Comparison of ENCODE assay signal across 15 cellular contexts in genomic region chr11:8337396-8337795, GRCh38.
A peak's percentile ranks its signal among the peaks of the same experiment; 100 is the strongest.
DNase-seq lines count a peak whose midpoint lies in the region; ATAC-seq and TF ChIP-seq lines count a peak whose summit lies in the region.
"Had no signal": no experiment of that assay in that cellular context is flagged by ENCODE, and none has a peak within 500 bp of the region (broad histone marks: within the 10 kb centered on the region; RNA-seq: fewer than 3 reads in every experiment).

No MANE protein-coding gene starts in this region.

- no peak for TF ChIP-seq CTCF in GM23338 (conservative IDR thresholded peaks at IDR 0.05; ENCODE audit: low read depth in 2 of 2)
- no peak for TF ChIP-seq CTCF in PC-9 (conservative IDR thresholded peaks at IDR 0.05)
- no peak for TF ChIP-seq CTCF in neural progenitor cell (IDR thresholded peaks at IDR 0.05)

- H3K9me2 ChIP-seq in GM23338 (ENCODE audit: insufficient read depth), result no peaks in the 10 kb centered on the region
- no peaks in the 10 kb centered on the region for H3K9me2 ChIP-seq in PC-9 (ENCODE audit: insufficient read depth)

- POLR2A ChIA-PET in PC-9 (lab: Charles Lee; ENCODE audit: unreplicated experiment), result no interaction called here

- H3K9me3 ChIP-seq in PC-9 (ENCODE audit: insufficient read depth, low read depth) (no peaks in the 10 kb centered on the region), neural progenitor cell (ENCODE audit: low read depth) (no peaks in the 10 kb centered on the region), thymus (ENCODE audit: control insufficient read depth) (no peaks in the 10 kb centered on the region)
- H3K9me3 ChIP-seq: BE2C, HAP-1 had no signal

- ATAC-seq in GM23338, result no peak
- no peak for ATAC-seq in activated T-cell treated with anti-CD3 and anti-CD28 coated beads, Interleukin-2, amount 50 U/mL, for 4 hours
- ATAC-seq in activated naive CD4-positive, alpha-beta T cell treated with anti-CD3 and anti-CD28 coated beads, Interleukin-2, amount 50 U/mL, for 72 hours, result no peak

- H3K4me1 ChIP-seq in GM23338 (ENCODE audit: insufficient read depth) (peaks cover 4% of the 10 kb centered on the region; the same call in 1 of the 2 replicates), PC-9 (replicated peaks; ENCODE audit: insufficient read depth) (peaks cover 58% of the 10 kb centered on the region), neural progenitor cell (peaks cover 43% of the 10 kb centered on the region), thymus (ENCODE audit: control insufficient read depth, insufficient read depth, low read length) (no peaks in the 10 kb centered on the region)
- H3K4me1 ChIP-seq: BE2C had no signal

- BruUV-seq in PC-9 (replicated peaks; lab: Mats Ljungman, UMichigan), result no TSS peak

- no peaks in the 10 kb centered on the region for H3K36me3 ChIP-seq in GM23338 (ENCODE audit: insufficient read depth)
- no peaks in the 10 kb centered on the region for H3K36me3 ChIP-seq in PC-9 (ENCODE audit: low read depth)
- no peaks in the 10 kb centered on the region for H3K36me3 ChIP-seq in neural progenitor cell
- H3K36me3 ChIP-seq in thymus (ENCODE audit: control insufficient read depth, insufficient read depth), result no peaks in the 10 kb centered on the region
- H3K36me3 ChIP-seq: BE2C, HAP-1 had no signal

- H3K27ac Mint-ChIP-seq in GM23338 (no peak overlapping the region), neural progenitor cell (peak overlapping the region; percentile 76)
- no peak overlapping the region for H3K27ac Mint-ChIP-seq in activated naive CD4-positive, alpha-beta T cell treated with anti-CD3 and anti-CD28 coated beads, Interleukin-2, amount 50 U/mL, for 72 hours
- H3K27ac Mint-ChIP-seq: CD14-positive monocyte had no signal

- no peaks in the 10 kb centered on the region for H4K20me1 ChIP-seq in GM23338 (replicated peaks; ENCODE audit: insufficient read depth)
- no peaks in the 10 kb centered on the region for H4K20me1 ChIP-seq in PC-9 (ENCODE audit: insufficient read depth)
- peaks cover 14% of the 10 kb centered on the region for H4K20me1 ChIP-seq in neural progenitor cell (ENCODE audit: low read depth)

- H3K4me3 ChIP-seq in GM23338 (no peak overlapping the region), PC-9 (no peak overlapping the region), neural progenitor cell (no peak overlapping the region), thymus (ENCODE audit: low read length) (no peak overlapping the region)
- H3K4me3 ChIP-seq: HAP-1 had no signal

- no peaks in the 10 kb centered on the region for H3K27me3 ChIP-seq in GM23338 (ENCODE audit: insufficient read depth)
- H3K27me3 ChIP-seq in PC-9 (ENCODE audit: insufficient read depth, low read depth), result no peaks in the 10 kb centered on the region
- no peaks in the 10 kb centered on the region for H3K27me3 ChIP-seq in neural progenitor cell
- H3K27me3 ChIP-seq in thymus (ENCODE audit: control insufficient read depth, insufficient read depth), result no peaks in the 10 kb centered on the region
- H3K27me3 ChIP-seq: BE2C had no signal

- no peaks in the 10 kb centered on the region; the same call in 2 of the 3 replicates for H3K9me3 Mint-ChIP-seq in GM23338
- H3K9me3 Mint-ChIP-seq in neural progenitor cell, result no peaks in the 10 kb centered on the region
- H3K9me3 Mint-ChIP-seq in activated T-cell treated with anti-CD3 and anti-CD28 coated beads, Interleukin-2, amount 50 U/mL, for 4 hours, result no peaks in the 10 kb centered on the region
- no peaks in the 10 kb centered on the region for H3K9me3 Mint-ChIP-seq in activated naive CD4-positive, alpha-beta T cell treated with anti-CD3 and anti-CD28 coated beads, Interleukin-2, amount 50 U/mL, for 72 hours
- H3K9me3 Mint-ChIP-seq: CD14-positive monocyte; CD4-positive, alpha-beta memory T cell had no signal

- H3K27ac ChIP-seq in GM23338 (ENCODE audit: low read depth) (no peak overlapping the region), PC-9 (no peak overlapping the region), neural progenitor cell (no peak overlapping the region), thymus (ENCODE audit: low read depth) (peak overlapping the region; percentile 2)
- H3K27ac ChIP-seq: HL-60 had no signal

- H3K4me3 Mint-ChIP-seq in GM23338 (no peak overlapping the region), neural progenitor cell (peak overlapping the region; percentile 24)
- no peak overlapping the region for H3K4me3 Mint-ChIP-seq in activated T-cell treated with anti-CD3 and anti-CD28 coated beads, Interleukin-2, amount 50 U/mL, for 4 hours
- H3K4me3 Mint-ChIP-seq: CD4-positive, alpha-beta memory T cell had no signal

- no peaks in the 10 kb centered on the region for H3K36me3 Mint-ChIP-seq in GM23338 (ENCODE audit: low read depth)
- H3K36me3 Mint-ChIP-seq in neural progenitor cell, result no peaks in the 10 kb centered on the region
- no peaks in the 10 kb centered on the region for H3K36me3 Mint-ChIP-seq in activated T-cell treated with anti-CD3 and anti-CD28 coated beads, Interleukin-2, amount 50 U/mL, for 4 hours (ENCODE audit: insufficient read depth)
- no peaks in the 10 kb centered on the region for H3K36me3 Mint-ChIP-seq in activated naive CD4-positive, alpha-beta T cell treated with anti-CD3 and anti-CD28 coated beads, Interleukin-2, amount 50 U/mL, for 72 hours
- H3K36me3 Mint-ChIP-seq: CD14-positive monocyte; CD4-positive, alpha-beta memory T cell had no signal

- H3K4me1 Mint-ChIP-seq in GM23338 (peaks cover 32% of the 10 kb centered on the region), neural progenitor cell (peaks cover 79% of the 10 kb centered on the region)
- no peaks in the 10 kb centered on the region for H3K4me1 Mint-ChIP-seq in activated T-cell treated with anti-CD3 and anti-CD28 coated beads, Interleukin-2, amount 50 U/mL, for 4 hours (ENCODE audit: low read depth)
- H3K4me1 Mint-ChIP-seq: CD4-positive, alpha-beta memory T cell had no signal

- H3K79me2 ChIP-seq in GM23338 (replicated peaks; ENCODE audit: insufficient read depth) (no peaks in the 10 kb centered on the region), PC-9 (ENCODE audit: low read depth) (no peaks in the 10 kb centered on the region), neural progenitor cell (ENCODE audit: low read depth) (no peaks in the 10 kb centered on the region)

- no peak for DNase-seq in GM23338 (ENCODE audit: low spot score)
- no peak for DNase-seq in PC-9
- no peak for DNase-seq in neural progenitor cell (ENCODE audit: low spot score)
- no peak for DNase-seq in activated T-cell treated with anti-CD3 and anti-CD28 coated beads, Interleukin-2, amount 50 U/mL, for 4 hours
- DNase-seq in activated naive CD4-positive, alpha-beta T cell treated with anti-CD3 and anti-CD28 coated beads, Interleukin-2, amount 50 U/mL, for 72 hours (ENCODE audit: low spot score in 2 of 2), result no peak
- DNase-seq in T-helper 9 cell, result no peak
- DNase-seq: CD4-positive, alpha-beta memory T cell; DMS153; DMS79; GDM1 had no signal

- H3K4me2 ChIP-seq in GM23338 (no peak overlapping the region), PC-9 (peak overlapping the region; percentile 67), neural progenitor cell (no peak overlapping the region)

- H3K27me3 Mint-ChIP-seq in GM23338 (ENCODE audit: insufficient read depth, low read depth, poor library complexity) (peaks cover 14% of the 10 kb centered on the region), neural progenitor cell (ENCODE audit: insufficient read depth, low read depth) (peaks cover 17% of the 10 kb centered on the region)
- H3K27me3 Mint-ChIP-seq in activated T-cell treated with anti-CD3 and anti-CD28 coated beads, Interleukin-2, amount 50 U/mL, for 4 hours (ENCODE audit: low read depth), result peaks cover 5% of the 10 kb centered on the region

- peak overlapping the region; percentile 47; the same call in 1 of the 2 replicates for H2AFZ ChIP-seq in GM23338
- no peak overlapping the region for H2AFZ ChIP-seq in PC-9
- H2AFZ ChIP-seq in neural progenitor cell (replicated peaks), result no peak overlapping the region

- intact Hi-C loops in PC-9 (cut with micrococcal nuclease; ENCODE audit: unreplicated experiment), result no loop called here

- no peak overlapping the region for H3K9ac ChIP-seq in neural progenitor cell

- no peaks in the 10 kb centered on the region for H3F3A ChIP-seq in GM23338 (replicated peaks; ENCODE audit: low read depth)
- peaks cover 35% of the 10 kb centered on the region; the same call in 1 of the 2 replicates for H3F3A ChIP-seq in PC-9 (ENCODE audit: insufficient read depth, low read depth)
- peaks cover 29% of the 10 kb centered on the region for H3F3A ChIP-seq in neural progenitor cell (ENCODE audit: low read depth)

- CTCF ChIA-PET in PC-9 (lab: Charles Lee), result no interaction called here

- 76% methylated on average over 15 of the region's 15 CpGs for WGBS in thymus
